In genomic region chr19:13629687-13630357, GRCh38 we compare ENCODE assay signal across 1 cellular context.
TF ChIP-seq lines count a peak whose summit lies in the region.

No MANE protein-coding gene starts in this region.

TF ChIP-seq in HepG2, 621 proteins besides CTCF, POLR2A, EP300 and RAD21 (continued from another document):
- TF ChIP-seq MNT (IDR thresholded peaks at IDR 0.05) (peak; percentile 45), ZBTB44 (CRISPR knock-in tag; IDR thresholded peaks at IDR 0.05) (no peak), TRIM22 (IDR thresholded peaks at IDR 0.05) (no peak), YEATS2 (CRISPR knock-in tag; IDR thresholded peaks at IDR 0.05; ENCODE audit: borderline replicate concordance) (no peak), POLR2G (IDR thresholded peaks at IDR 0.05; ENCODE audit: low read depth, low read length) (no peak), HNRNPLL (IDR thresholded peaks at IDR 0.05; ENCODE audit: low read depth, low read length, poor library complexity, severe bottlenecking) (no peak), ZNF484 (CRISPR knock-in tag; IDR thresholded peaks at IDR 0.05; ENCODE audit: borderline replicate concordance, low read depth) (no peak), ZGPAT (CRISPR knock-in tag; IDR thresholded peaks at IDR 0.05) (no peak), MIER3 (CRISPR knock-in tag; IDR thresholded peaks at IDR 0.05; ENCODE audit: borderline replicate concordance) (no peak), ZHX1 (CRISPR knock-in tag; IDR thresholded peaks at IDR 0.05; ENCODE audit: low read depth) (no peak), IRF1 (CRISPR knock-in tag; IDR thresholded peaks at IDR 0.05; ENCODE audit: low read depth) (no peak), CREB1 (IDR thresholded peaks at IDR 0.05) (0 out of 2 replicates have a peak, but pooled peaks have one; percentile 16), CREB1 (CRISPR knock-in tag; IDR thresholded peaks at IDR 0.05) (no peak)
